Comparison of ENCODE assay signal across 8 cellular contexts in genomic region chrX:16711219-16712115, GRCh38. TPM values are rescaled to one million over a fixed set of nuclear protein-coding genes. Genes with fewer than 3 reads are reported as not detected.
A peak's percentile ranks its signal among the peaks of the same experiment; 100 is the strongest.
DNase-seq lines count a peak whose midpoint lies in the region; ATAC-seq and TF ChIP-seq lines count a peak whose summit lies in the region.

No MANE protein-coding gene starts in this region.

- H3K36me3 ChIP-seq in H7 (replicated peaks; ENCODE audit: control insufficient read depth, insufficient read depth, low read length) (peaks cover 4% of the 10 kb centered on the region), RWPE2 (ENCODE audit: low read depth) (no peaks in the 10 kb centered on the region; the same call in 1 of the 2 replicates), neuron (ENCODE audit: insufficient read depth, low read length) (peaks cover 13% of the 10 kb centered on the region)

- H3K27me3 ChIP-seq in H7 (ENCODE audit: control insufficient read depth, insufficient read depth, low read length) (no peaks in the 10 kb centered on the region), RWPE2 (ENCODE audit: insufficient read depth, poor library complexity, severe bottlenecking) (no peaks in the 10 kb centered on the region), neuron (ENCODE audit: insufficient read depth, low read length) (no peaks in the 10 kb centered on the region)

- peak overlapping the region; percentile 97 for H2AFZ ChIP-seq in neuron (ENCODE audit: low read depth, low read length)

- no peak for ATAC-seq in RWPE2 (ENCODE audit: low read depth)
- ATAC-seq in esophagus mucosa: peak; percentile 48

- peak overlapping the region; percentile 85 for H3K4me3 ChIP-seq in H7 (ENCODE audit: insufficient read depth, low read depth, low read length)
- H3K4me3 ChIP-seq in RWPE2 (ENCODE audit: severe bottlenecking): peak overlapping the region; percentile 75
- H3K4me3 ChIP-seq in neuron (ENCODE audit: low read length): peak overlapping the region; percentile 61

- peak overlapping the region; percentile 63 for H3K27ac ChIP-seq in RWPE2 (ENCODE audit: poor library complexity, severe bottlenecking)

- H3K4me1 ChIP-seq in RWPE2 (ENCODE audit: insufficient read depth, poor library complexity, severe bottlenecking) (no peaks in the 10 kb centered on the region), neuron (ENCODE audit: insufficient read depth, low read length) (peaks cover 8% of the 10 kb centered on the region)

- peak; percentile 6 to 45 for DNase-seq in NCI-H2081 (lab: John Stamatoyannopoulos, UW)
- no peak for DNase-seq in NCI-H2081 treated with DMSO at 0.1 percent for 48 hours (lab: John Stamatoyannopoulos, UW)
- peak; percentile 62 for DNase-seq in H7
- DNase-seq in RWPE2 (ENCODE audit: low spot score): no peak
- no peak for DNase-seq in KG1 (lab: John Stamatoyannopoulos, UW)
- no peak for DNase-seq in glomerular visceral epithelial cell (ENCODE audit: extremely low spot score)

- no peak for TF ChIP-seq CTCF in RWPE2 (IDR thresholded peaks at IDR 0.05; ENCODE audit: poor library complexity, severe bottlenecking)

- H3K9me3 ChIP-seq in RWPE2 (ENCODE audit: severe bottlenecking) (no peaks in the 10 kb centered on the region), neuron (ENCODE audit: low read length) (no peaks in the 10 kb centered on the region)

RNA-seq across cellular contexts. Expression of gene CTPS2, which starts 1.0 kb away (rescaled TPM):
- 53.8 and 67.8 TPM in 2 replicates for total RNA-seq in H7 (2014; rRNA removed; shearing (Covaris generic))
- total RNA-seq in esophagus mucosa: 4.8 TPM

RNA-seq across cellular contexts. Expression of gene SYAP1, which starts 7.9 kb away (rescaled TPM):
- 21.7 and 28.5 TPM in 2 replicates for total RNA-seq in H7 (2014; rRNA removed; shearing (Covaris generic))
- total RNA-seq in esophagus mucosa: 23.2 TPM

Comparison
In these comparisons a context has a peak if more than half of its experiments do, and no peak if none do; other contexts are left out.
1. DNase-seq: peak in NCI-H2081 (2 of 2) and H7 (single experiment); none in NCI-H2081 treated with DMSO at 0.1 percent for 48 hours (single experiment), RWPE2 (single experiment), KG1 (single experiment) and glomerular visceral epithelial cell (single experiment).
2. Peak in every context shown above with its lines, with median percentiles within 50 percentile points of each other: H3K4me3 ChIP-seq.